8 cellular contexts compared by ENCODE assay signal in genomic region chr19:3721131-3721899, GRCh38. TPM values are rescaled to one million over a fixed set of nuclear protein-coding genes. Genes with fewer than 3 reads are reported as not detected.
DNase-seq lines count a peak whose midpoint lies in the region; ATAC-seq and TF ChIP-seq lines count a peak whose summit lies in the region.

No MANE protein-coding gene starts in this region.

- intact Hi-C loops in CD8-positive, alpha-beta T cell (cut with DNase I, micrococcal nuclease): loop anchor here (1.0 to 10.0 kb wide), 4 partner anchors 40 to 483 kb away; partner anchors contain the start of genes APBA3 (in 1 of the 2) and MRPL54 (in 1 of the 2)

- peaks cover 4% of the 10 kb centered on the region for H3K27me3 ChIP-seq in CD8-positive, alpha-beta T cell (ENCODE audit: insufficient read depth, low read length)
- peaks cover 13% of the 10 kb centered on the region for H3K27me3 ChIP-seq in OCI-LY3 (ENCODE audit: low read depth, low read length)
- H3K27me3 ChIP-seq in mucosa of stomach (ENCODE audit: control insufficient read depth, insufficient read depth, low read length): peaks cover 13% of the 10 kb centered on the region

- CTCF ChIA-PET in CD8-positive, alpha-beta T cell (lab: Charles Lee): interaction anchor here (0.6 to 2.4 kb wide), 8 partner anchors 9 to 101 kb away, joined by 3 to 7 read pairs (median 4); partner anchors contain the start of genes MATK and MRPL54

- H3K4me3 Mint-ChIP-seq in CD8-positive, alpha-beta T cell: peak overlapping the region; percentile 79
- H3K4me3 Mint-ChIP-seq in activated T-cell treated with anti-CD3 and anti-CD28 coated beads, Interleukin-2, amount 50 U/mL, for 24 hours: peak overlapping the region; percentile 55

- peaks cover 20% of the 10 kb centered on the region for H3K4me1 ChIP-seq in CD8-positive, alpha-beta T cell (ENCODE audit: insufficient read depth, low read length)
- H3K4me1 ChIP-seq in OCI-LY3 (ENCODE audit: low read length) (no peaks in the 10 kb centered on the region), mucosa of stomach (ENCODE audit: control insufficient read depth, insufficient read depth, low read length) (peaks cover 66% of the 10 kb centered on the region)

- H3K4me2 ChIP-seq in OCI-LY3 (ENCODE audit: low read length): peak overlapping the region; percentile 23; the same call in 1 of the 2 replicates

- H3K4me1 Mint-ChIP-seq in CD8-positive, alpha-beta T cell (ENCODE audit: low read depth): peaks cover 6% of the 10 kb centered on the region
- H3K4me1 Mint-ChIP-seq in activated T-cell treated with anti-CD3 and anti-CD28 coated beads, Interleukin-2, amount 50 U/mL, for 24 hours (ENCODE audit: low read depth): peaks cover 12% of the 10 kb centered on the region

- H3K27ac ChIP-seq in CD8-positive, alpha-beta T cell (ENCODE audit: low read depth, low read length): no peak overlapping the region
- H3K27ac ChIP-seq in OCI-LY3 (ENCODE audit: low read length): no peak overlapping the region

- H3K9ac ChIP-seq in OCI-LY3 (ENCODE audit: low read length) (no peak overlapping the region), mucosa of stomach (ENCODE audit: low read length) (peak overlapping the region; percentile 63)

- H3K27ac Mint-ChIP-seq in CD8-positive, alpha-beta T cell: no peak overlapping the region
- no peak overlapping the region for H3K27ac Mint-ChIP-seq in activated T-cell treated with anti-CD3 and anti-CD28 coated beads, Interleukin-2, amount 50 U/mL, for 24 hours

- TF ChIP-seq POLR2A in erythroblast (IDR thresholded peaks at IDR 0.05; ENCODE audit: low read length): no peak

- H3K36me3 ChIP-seq in CD8-positive, alpha-beta T cell (ENCODE audit: insufficient read depth, low read length): no peaks in the 10 kb centered on the region
- H3K36me3 ChIP-seq in OCI-LY3 (replicated peaks; ENCODE audit: low read depth, low read length) (no peaks in the 10 kb centered on the region), mucosa of stomach (ENCODE audit: control insufficient read depth, insufficient read depth, low read length) (no peaks in the 10 kb centered on the region)

- peak overlapping the region; percentile 55 for H3K4me3 ChIP-seq in CD8-positive, alpha-beta T cell (ENCODE audit: low read depth, low read length)
- H3K4me3 ChIP-seq in OCI-LY3 (ENCODE audit: low read length): peak overlapping the region; percentile 14; the same call in 1 of the 2 replicates
- H3K4me3 ChIP-seq in mucosa of stomach (ENCODE audit: low read length): peak overlapping the region; percentile 60

- ATAC-seq in CD8-positive, alpha-beta T cell: peak; percentile 97

- H3K36me3 Mint-ChIP-seq in CD8-positive, alpha-beta T cell: no peaks in the 10 kb centered on the region
- H3K36me3 Mint-ChIP-seq in activated T-cell treated with anti-CD3 and anti-CD28 coated beads, Interleukin-2, amount 50 U/mL, for 24 hours (ENCODE audit: low read depth): no peaks in the 10 kb centered on the region

- peak; percentile 78 to 89 (median 84) for DNase-seq in CD8-positive, alpha-beta T cell
- DNase-seq in HuH-7.5 (ENCODE audit: low spot score) (peak; percentile 96), erythroblast (lab: John Stamatoyannopoulos, UW) (peak; percentile 71), middle frontal gyrus (ENCODE audit: extremely low spot score, low spot score) (no peak)
- DNase-seq in activated T-cell treated with anti-CD3 and anti-CD28 coated beads, Interleukin-2, amount 50 U/mL, for 24 hours: peak; percentile 95
- DNase-seq in stimulated activated CD8-positive, alpha-beta memory T cell treated with anti-CD3 and anti-CD28 coated beads, Interleukin-7, amount 100 ng/mL, for 4 hours (ENCODE audit: low read depth in 2 of 2): peak; percentile 71 to 74

- H3K9me3 Mint-ChIP-seq in CD8-positive, alpha-beta T cell: no peaks in the 10 kb centered on the region
- H3K9me3 Mint-ChIP-seq in activated T-cell treated with anti-CD3 and anti-CD28 coated beads, Interleukin-2, amount 50 U/mL, for 24 hours: no peaks in the 10 kb centered on the region

- no peaks in the 10 kb centered on the region for H3K9me3 ChIP-seq in CD8-positive, alpha-beta T cell (ENCODE audit: low read length)
- H3K9me3 ChIP-seq in OCI-LY3 (ENCODE audit: insufficient read depth, low read length) (no peaks in the 10 kb centered on the region), mucosa of stomach (ENCODE audit: control insufficient read depth, low read length) (no peaks in the 10 kb centered on the region)

- POLR2A ChIA-PET in CD8-positive, alpha-beta T cell (lab: Charles Lee): interaction anchor here (0.9 to 2.2 kb wide), 4 partner anchors 13 to 41 kb away, joined by 3 to 9 read pairs (median 6); partner anchors contain the start of genes APBA3 and MRPL54

- H2AFZ ChIP-seq in OCI-LY3 (ENCODE audit: low read depth, low read length): peak overlapping the region; percentile 67; the same call in 1 of the 2 replicates

- no peaks in the 10 kb centered on the region for H3K79me2 ChIP-seq in OCI-LY3 (ENCODE audit: low read length)

- H3K27me3 Mint-ChIP-seq in CD8-positive, alpha-beta T cell (ENCODE audit: low read depth): peaks cover 10% of the 10 kb centered on the region
- peaks cover 10% of the 10 kb centered on the region for H3K27me3 Mint-ChIP-seq in activated T-cell treated with anti-CD3 and anti-CD28 coated beads, Interleukin-2, amount 50 U/mL, for 24 hours

- H4K20me1 ChIP-seq in OCI-LY3 (ENCODE audit: insufficient read depth, low read length): no peaks in the 10 kb centered on the region

- no peak for TF ChIP-seq CTCF in CD8-positive, alpha-beta T cell (IDR thresholded peaks at IDR 0.05)
- TF ChIP-seq CTCF in OCI-LY3 (IDR thresholded peaks at IDR 0.05; ENCODE audit: low read depth, low read length): no peak

RNA-seq across cellular contexts. Expression of gene TJP3, which starts 13.1 kb away (rescaled TPM):
- total RNA-seq in CD8-positive, alpha-beta T cell: 1 to 10 TPM; 3.4 to 4.6 TPM

RNA-seq across cellular contexts. Expression of gene PIP5K1C, which starts 21.0 kb away (rescaled TPM):
- 10 to 100 TPM; 11.4 to 12.2 TPM for total RNA-seq in CD8-positive, alpha-beta T cell

RNA-seq across cellular contexts. Expression of gene APBA3, which starts 40.2 kb away (rescaled TPM):
- total RNA-seq in CD8-positive, alpha-beta T cell: 10 to 100 TPM; 48.8 to 51.6 TPM

RNA-seq across cellular contexts. Expression of gene MRPL54, which starts 41.2 kb away (rescaled TPM):
- 10 to 100 TPM; 72.5 to 78.0 TPM for total RNA-seq in CD8-positive, alpha-beta T cell

RNA-seq across cellular contexts. Expression of gene RAX2, which starts 50.7 kb away (rescaled TPM):
- total RNA-seq in CD8-positive, alpha-beta T cell: not detected
